In the genomic region with DNA sequence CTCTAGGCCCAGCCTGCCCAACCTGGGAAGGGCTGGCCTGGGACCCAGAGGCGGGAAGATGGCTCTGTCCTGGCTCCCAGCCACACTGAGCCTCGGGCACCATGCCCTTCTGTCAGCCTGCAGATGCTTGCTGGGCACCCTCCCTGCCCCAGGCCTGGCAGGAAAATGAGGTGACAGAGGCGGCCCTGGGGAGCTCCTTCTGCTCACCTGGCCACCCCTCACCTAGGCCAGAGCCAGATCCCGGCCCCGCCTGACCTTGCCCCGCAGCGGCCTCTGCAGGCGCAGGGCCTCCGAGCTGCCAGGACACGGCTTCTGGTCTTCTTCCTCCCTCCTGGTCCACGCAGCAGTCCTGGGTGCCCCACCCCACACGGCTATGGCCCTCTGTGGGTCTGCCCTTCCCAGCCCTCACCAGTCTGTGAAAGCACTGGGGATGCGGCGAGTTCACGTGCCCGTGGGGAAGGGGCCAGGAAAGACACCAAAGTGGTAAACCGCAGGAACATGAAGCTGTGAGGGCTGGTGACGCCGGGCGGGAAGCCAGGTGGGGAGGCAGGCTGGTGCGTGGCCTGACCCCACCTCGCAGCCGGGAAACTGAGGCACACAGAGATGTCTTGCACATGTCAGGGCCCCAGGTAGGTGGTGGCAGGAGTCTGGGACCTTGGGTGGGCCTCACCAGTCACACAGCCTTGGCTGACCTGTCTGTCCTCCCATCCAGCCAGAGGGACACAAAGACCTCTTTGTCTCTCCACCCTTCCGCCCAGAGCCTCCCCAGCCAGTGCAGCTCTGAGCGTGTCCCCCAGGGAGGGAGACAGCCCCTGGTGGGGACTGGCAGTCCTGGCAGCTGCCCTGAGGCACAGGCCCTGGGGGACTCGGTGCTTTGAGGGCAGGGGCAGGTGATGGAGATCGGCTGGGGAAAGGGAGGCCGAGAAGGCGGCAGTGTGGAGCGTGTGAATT, we compare ENCODE assay signal across 1 cellular context.
A peak's percentile ranks its signal among the peaks of the same experiment; 100 is the strongest.
TF ChIP-seq lines count a peak whose summit lies in the region.

No MANE protein-coding gene starts in this region.

TF ChIP-seq in HepG2, 621 proteins besides CTCF, POLR2A, EP300 and RAD21 (continues in another document):
- TF ChIP-seq PITX1 (CRISPR knock-in tag; IDR thresholded peaks at IDR 0.05): peak; percentile 15; the same call in 1 of the 2 replicates
- TF ChIP-seq, protein P1, sequence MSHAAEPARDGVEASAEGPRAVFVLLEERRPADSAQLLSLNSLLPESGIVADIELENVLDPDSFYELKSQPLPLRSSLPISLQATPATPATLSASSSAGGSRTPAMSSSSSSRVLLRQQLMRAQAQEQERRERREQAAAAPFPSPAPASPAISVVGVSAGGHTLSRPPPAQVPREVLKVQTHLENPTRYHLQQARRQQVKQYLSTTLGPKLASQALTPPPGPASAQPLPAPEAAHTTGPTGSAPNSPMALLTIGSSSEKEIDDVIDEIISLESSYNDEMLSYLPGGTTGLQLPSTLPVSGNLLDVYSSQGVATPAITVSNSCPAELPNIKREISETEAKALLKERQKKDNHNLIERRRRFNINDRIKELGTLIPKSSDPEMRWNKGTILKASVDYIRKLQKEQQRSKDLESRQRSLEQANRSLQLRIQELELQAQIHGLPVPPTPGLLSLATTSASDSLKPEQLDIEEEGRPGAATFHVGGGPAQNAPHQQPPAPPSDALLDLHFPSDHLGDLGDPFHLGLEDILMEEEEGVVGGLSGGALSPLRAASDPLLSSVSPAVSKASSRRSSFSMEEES (CRISPR knock-in tag; IDR thresholded peaks at IDR 0.05): 0 out of 2 replicates have a peak, but pooled peaks have one; percentile 11
- no peak for TF ChIP-seq MATR3 (CRISPR knock-in tag; IDR thresholded peaks at IDR 0.05)
- no peak for TF ChIP-seq PHF21A (CRISPR knock-in tag; IDR thresholded peaks at IDR 0.05)
- TF ChIP-seq RFX1 (IDR thresholded peaks at IDR 0.05): no peak
- TF ChIP-seq, protein P2, sequence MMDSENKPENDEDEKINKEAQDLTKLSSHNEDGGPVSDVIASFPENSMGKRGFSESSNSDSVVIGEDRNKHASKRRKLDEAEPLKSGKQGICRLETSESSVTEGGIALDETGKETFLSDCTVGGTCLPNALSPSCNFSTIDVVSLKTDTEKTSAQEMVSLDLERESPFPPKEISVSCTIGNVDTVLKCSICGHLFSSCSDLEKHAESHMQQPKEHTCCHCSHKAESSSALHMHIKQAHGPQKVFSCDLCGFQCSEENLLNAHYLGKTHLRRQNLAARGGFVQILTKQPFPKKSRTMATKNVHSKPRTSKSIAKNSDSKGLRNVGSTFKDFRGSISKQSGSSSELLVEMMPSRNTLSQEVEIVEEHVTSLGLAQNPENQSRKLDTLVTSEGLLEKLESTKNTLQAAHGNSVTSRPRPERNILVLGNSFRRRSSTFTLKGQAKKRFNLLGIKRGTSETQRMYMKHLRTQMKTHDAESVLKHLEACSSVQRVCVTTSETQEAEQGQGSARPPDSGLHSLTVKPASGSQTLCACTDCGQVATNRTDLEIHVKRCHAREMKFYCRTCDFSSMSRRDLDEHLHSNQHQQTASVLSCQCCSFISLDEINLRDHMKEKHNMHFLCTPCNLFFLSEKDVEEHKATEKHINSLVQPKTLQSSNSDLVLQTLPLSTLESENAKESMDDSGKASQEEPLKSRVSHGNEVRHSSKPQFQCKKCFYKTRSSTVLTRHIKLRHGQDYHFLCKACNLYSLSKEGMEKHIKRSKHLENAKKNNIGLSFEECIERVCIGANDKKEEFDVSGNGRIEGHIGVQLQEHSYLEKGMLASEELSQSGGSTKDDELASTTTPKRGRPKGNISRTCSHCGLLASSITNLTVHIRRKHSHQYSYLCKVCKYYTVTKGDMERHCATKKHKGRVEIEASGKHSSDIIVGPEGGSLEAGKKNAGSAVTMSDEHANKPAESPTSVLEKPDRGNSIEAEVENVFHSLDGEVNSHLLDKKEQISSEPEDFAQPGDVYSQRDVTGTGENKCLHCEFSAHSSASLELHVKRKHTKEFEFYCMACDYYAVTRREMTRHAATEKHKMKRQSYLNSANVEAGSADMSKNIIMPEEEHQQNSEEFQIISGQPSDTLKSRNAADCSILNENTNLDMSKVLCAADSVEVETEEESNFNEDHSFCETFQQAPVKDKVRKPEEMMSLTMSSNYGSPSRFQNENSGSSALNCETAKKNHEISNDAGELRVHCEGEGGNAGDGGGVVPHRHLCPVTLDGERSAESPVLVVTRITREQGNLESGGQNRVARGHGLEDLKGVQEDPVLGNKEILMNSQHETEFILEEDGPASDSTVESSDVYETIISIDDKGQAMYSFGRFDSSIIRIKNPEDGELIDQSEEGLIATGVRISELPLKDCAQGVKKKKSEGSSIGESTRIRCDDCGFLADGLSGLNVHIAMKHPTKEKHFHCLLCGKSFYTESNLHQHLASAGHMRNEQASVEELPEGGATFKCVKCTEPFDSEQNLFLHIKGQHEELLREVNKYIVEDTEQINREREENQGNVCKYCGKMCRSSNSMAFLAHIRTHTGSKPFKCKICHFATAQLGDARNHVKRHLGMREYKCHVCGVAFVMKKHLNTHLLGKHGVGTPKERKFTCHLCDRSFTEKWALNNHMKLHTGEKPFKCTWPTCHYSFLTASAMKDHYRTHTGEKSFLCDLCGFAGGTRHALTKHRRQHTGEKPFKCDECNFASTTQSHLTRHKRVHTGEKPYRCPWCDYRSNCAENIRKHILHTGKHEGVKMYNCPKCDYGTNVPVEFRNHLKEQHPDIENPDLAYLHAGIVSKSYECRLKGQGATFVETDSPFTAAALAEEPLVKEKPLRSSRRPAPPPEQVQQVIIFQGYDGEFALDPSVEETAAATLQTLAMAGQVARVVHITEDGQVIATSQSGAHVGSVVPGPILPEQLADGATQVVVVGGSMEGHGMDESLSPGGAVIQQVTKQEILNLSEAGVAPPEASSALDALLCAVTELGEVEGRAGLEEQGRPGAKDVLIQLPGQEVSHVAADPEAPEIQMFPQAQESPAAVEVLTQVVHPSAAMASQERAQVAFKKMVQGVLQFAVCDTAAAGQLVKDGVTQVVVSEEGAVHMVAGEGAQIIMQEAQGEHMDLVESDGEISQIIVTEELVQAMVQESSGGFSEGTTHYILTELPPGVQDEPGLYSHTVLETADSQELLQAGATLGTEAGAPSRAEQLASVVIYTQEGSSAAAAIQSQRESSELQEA (CRISPR knock-in tag; IDR thresholded peaks at IDR 0.05; ENCODE audit: not compliant biosample characterization): peak; percentile 60
- TF ChIP-seq TBX2 (CRISPR knock-in tag; IDR thresholded peaks at IDR 0.05; ENCODE audit: borderline replicate concordance): peak; percentile 55
- TF ChIP-seq KAT8 (CRISPR knock-in tag; IDR thresholded peaks at IDR 0.05): peak; percentile 69
- peak; percentile 87 for TF ChIP-seq ZFX (CRISPR knock-in tag; IDR thresholded peaks at IDR 0.05; ENCODE audit: low read depth)
- 0 out of 2 replicates have a peak, but pooled peaks have one; percentile 18 for TF ChIP-seq PCBP1 (IDR thresholded peaks at IDR 0.05; ENCODE audit: borderline replicate concordance, low read depth, low read length)
- TF ChIP-seq POLR2G (IDR thresholded peaks at IDR 0.05; ENCODE audit: low read depth, low read length): no peak
- TF ChIP-seq THAP11 (CRISPR knock-in tag; IDR thresholded peaks at IDR 0.05): peak; percentile 25; the same call in 1 of the 2 replicates
- TF ChIP-seq KLF11 (CRISPR knock-in tag; IDR thresholded peaks at IDR 0.05): peak; percentile 16; the same call in 1 of the 2 replicates
- peak; percentile 10; the same call in 1 of the 2 replicates for TF ChIP-seq NCOA2 (CRISPR knock-in tag; IDR thresholded peaks at IDR 0.05)
- TF ChIP-seq FOXK2 (IDR thresholded peaks at IDR 0.05): no peak
- no peak for TF ChIP-seq HHEX (CRISPR knock-in tag; IDR thresholded peaks at IDR 0.05)
- no peak for TF ChIP-seq MXI1 (IDR thresholded peaks at IDR 0.05; ENCODE audit: borderline replicate concordance, low read depth, low read length)
- TF ChIP-seq ZKSCAN5 (CRISPR knock-in tag; IDR thresholded peaks at IDR 0.05): no peak
- 0 out of 2 replicates have a peak, but pooled peaks have one; percentile 41 for TF ChIP-seq SSRP1 (CRISPR knock-in tag; IDR thresholded peaks at IDR 0.05)
- TF ChIP-seq ZNF768 (CRISPR knock-in tag; IDR thresholded peaks at IDR 0.05): peak; percentile 81; the same call in 1 of the 2 replicates
- 0 out of 2 replicates have a peak, but pooled peaks have one; percentile 7 for TF ChIP-seq NFKB2 (CRISPR knock-in tag; IDR thresholded peaks at IDR 0.05; ENCODE audit: borderline replicate concordance)
- 0 out of 2 replicates have a peak, but pooled peaks have one; percentile 17 for TF ChIP-seq ZNF782 (CRISPR knock-in tag; IDR thresholded peaks at IDR 0.05; ENCODE audit: borderline replicate concordance)
- no peak for TF ChIP-seq HNRNPH1 (optimal IDR thresholded peaks at IDR 0.05; ENCODE audit: low read depth, low read length)
- TF ChIP-seq AHR (CRISPR knock-in tag; IDR thresholded peaks at IDR 0.05): no peak
- TF ChIP-seq SAP130 (CRISPR knock-in tag; IDR thresholded peaks at IDR 0.05; ENCODE audit: low read depth): peak; percentile 59; the same call in 1 of the 2 replicates
- peak; percentile 39; the same call in 1 of the 2 replicates for TF ChIP-seq PHF8 (CRISPR knock-in tag; IDR thresholded peaks at IDR 0.05)
- TF ChIP-seq, protein P3, sequence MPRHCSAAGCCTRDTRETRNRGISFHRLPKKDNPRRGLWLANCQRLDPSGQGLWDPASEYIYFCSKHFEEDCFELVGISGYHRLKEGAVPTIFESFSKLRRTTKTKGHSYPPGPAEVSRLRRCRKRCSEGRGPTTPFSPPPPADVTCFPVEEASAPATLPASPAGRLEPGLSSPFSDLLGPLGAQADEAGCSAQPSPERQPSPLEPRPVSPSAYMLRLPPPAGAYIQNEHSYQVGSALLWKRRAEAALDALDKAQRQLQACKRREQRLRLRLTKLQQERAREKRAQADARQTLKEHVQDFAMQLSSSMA (CRISPR knock-in tag; IDR thresholded peaks at IDR 0.05): peak; percentile 81
- TF ChIP-seq FLYWCH1 (CRISPR knock-in tag; IDR thresholded peaks at IDR 0.05): no peak
- TF ChIP-seq ZNF572 (CRISPR knock-in tag; IDR thresholded peaks at IDR 0.05): 0 out of 2 replicates have a peak, but pooled peaks have one; percentile 45
- peak; percentile 50; the same call in 1 of the 2 replicates for TF ChIP-seq ZNF501 (CRISPR knock-in tag; IDR thresholded peaks at IDR 0.05)
- TF ChIP-seq SIN3B (IDR thresholded peaks at IDR 0.05; ENCODE audit: low read length): no peak
- peak; percentile 54; the same call in 1 of the 2 replicates for TF ChIP-seq CCDC6 (CRISPR knock-in tag; IDR thresholded peaks at IDR 0.05)
- TF ChIP-seq GABPB1 (CRISPR knock-in tag; IDR thresholded peaks at IDR 0.05): peak; percentile 62
- TF ChIP-seq, protein P4, sequence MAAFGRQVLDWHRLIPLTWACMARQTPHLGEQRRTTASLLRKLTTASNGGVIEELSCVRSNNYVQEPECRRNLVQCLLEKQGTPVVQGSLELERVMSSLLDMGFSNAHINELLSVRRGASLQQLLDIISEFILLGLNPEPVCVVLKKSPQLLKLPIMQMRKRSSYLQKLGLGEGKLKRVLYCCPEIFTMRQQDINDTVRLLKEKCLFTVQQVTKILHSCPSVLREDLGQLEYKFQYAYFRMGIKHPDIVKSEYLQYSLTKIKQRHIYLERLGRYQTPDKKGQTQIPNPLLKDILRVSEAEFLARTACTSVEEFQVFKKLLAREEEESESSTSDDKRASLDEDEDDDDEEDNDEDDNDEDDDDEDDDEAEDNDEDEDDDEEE (CRISPR knock-in tag; IDR thresholded peaks at IDR 0.05): no peak; the same call in 1 of the 2 replicates
- 0 out of 2 replicates have a peak, but pooled peaks have one; percentile 24 for TF ChIP-seq KLF13 (CRISPR knock-in tag; IDR thresholded peaks at IDR 0.05)
- TF ChIP-seq ZMYM3 (CRISPR knock-in tag; IDR thresholded peaks at IDR 0.05): peak; percentile 72; the same call in 1 of the 2 replicates
- no peak for TF ChIP-seq FOXA1 (IDR thresholded peaks at IDR 0.05)
- TF ChIP-seq FOXA1 (CRISPR knock-in tag; IDR thresholded peaks at IDR 0.05): 0 out of 2 replicates have a peak, but pooled peaks have one; percentile 13
- peak; percentile 71 for TF ChIP-seq SRSF1 (optimal IDR thresholded peaks at IDR 0.05; ENCODE audit: low read depth, low read length)
- TF ChIP-seq ELF3 (CRISPR knock-in tag; IDR thresholded peaks at IDR 0.05): peak; percentile 9; the same call in 1 of the 2 replicates
- TF ChIP-seq, protein P5, sequence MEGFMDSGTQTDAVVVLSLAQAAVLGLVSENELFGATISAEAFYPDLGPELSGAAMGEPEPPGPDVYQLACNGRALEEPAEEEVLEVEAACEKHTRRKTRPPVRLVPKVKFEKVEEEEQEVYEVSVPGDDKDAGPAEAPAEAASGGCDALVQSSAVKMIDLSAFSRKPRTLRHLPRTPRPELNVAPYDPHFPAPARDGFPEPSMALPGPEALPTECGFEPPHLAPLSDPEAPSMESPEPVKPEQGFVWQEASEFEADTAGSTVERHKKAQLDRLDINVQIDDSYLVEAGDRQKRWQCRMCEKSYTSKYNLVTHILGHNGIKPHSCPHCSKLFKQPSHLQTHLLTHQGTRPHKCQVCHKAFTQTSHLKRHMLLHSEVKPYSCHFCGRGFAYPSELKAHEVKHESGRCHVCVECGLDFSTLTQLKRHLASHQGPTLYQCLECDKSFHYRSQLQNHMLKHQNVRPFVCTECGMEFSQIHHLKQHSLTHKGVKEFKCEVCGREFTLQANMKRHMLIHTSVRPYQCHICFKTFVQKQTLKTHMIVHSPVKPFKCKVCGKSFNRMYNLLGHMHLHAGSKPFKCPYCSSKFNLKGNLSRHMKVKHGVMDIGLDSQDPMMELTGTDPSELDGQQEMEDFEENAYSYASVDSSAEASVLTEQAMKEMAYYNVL (CRISPR knock-in tag; IDR thresholded peaks at IDR 0.05; ENCODE audit: borderline replicate concordance): peak; percentile 39; the same call in 1 of the 2 replicates
- peak; percentile 22 for TF ChIP-seq SKI (IDR thresholded peaks at IDR 0.05; ENCODE audit: partially characterized antibody)
- TF ChIP-seq ZFP41 (CRISPR knock-in tag; IDR thresholded peaks at IDR 0.05; ENCODE audit: borderline replicate concordance): 0 out of 2 replicates have a peak, but pooled peaks have one; percentile 19
- 0 out of 2 replicates have a peak, but pooled peaks have one; percentile 46 for TF ChIP-seq ZNF614 (CRISPR knock-in tag; IDR thresholded peaks at IDR 0.05; ENCODE audit: borderline replicate concordance)
- TF ChIP-seq, protein P6, sequence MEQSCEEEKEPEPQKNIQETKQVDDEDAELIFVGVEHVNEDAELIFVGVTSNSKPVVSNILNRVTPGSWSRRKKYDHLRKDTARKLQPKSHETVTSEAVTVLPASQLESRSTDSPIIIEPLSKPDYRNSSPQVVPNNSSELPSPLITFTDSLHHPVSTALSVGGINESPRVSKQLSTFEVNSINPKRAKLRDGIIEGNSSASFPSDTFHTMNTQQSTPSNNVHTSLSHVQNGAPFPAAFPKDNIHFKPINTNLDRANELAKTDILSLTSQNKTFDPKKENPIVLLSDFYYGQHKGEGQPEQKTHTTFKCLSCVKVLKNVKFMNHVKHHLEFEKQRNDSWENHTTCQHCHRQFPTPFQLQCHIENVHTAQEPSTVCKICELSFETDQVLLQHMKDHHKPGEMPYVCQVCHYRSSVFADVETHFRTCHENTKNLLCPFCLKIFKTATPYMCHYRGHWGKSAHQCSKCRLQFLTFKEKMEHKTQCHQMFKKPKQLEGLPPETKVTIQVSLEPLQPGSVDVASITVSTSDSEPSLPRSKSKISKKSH (CRISPR knock-in tag; IDR thresholded peaks at IDR 0.05; ENCODE audit: borderline replicate concordance): no peak
